9 cellular contexts compared by ENCODE assay signal in the genomic region with DNA sequence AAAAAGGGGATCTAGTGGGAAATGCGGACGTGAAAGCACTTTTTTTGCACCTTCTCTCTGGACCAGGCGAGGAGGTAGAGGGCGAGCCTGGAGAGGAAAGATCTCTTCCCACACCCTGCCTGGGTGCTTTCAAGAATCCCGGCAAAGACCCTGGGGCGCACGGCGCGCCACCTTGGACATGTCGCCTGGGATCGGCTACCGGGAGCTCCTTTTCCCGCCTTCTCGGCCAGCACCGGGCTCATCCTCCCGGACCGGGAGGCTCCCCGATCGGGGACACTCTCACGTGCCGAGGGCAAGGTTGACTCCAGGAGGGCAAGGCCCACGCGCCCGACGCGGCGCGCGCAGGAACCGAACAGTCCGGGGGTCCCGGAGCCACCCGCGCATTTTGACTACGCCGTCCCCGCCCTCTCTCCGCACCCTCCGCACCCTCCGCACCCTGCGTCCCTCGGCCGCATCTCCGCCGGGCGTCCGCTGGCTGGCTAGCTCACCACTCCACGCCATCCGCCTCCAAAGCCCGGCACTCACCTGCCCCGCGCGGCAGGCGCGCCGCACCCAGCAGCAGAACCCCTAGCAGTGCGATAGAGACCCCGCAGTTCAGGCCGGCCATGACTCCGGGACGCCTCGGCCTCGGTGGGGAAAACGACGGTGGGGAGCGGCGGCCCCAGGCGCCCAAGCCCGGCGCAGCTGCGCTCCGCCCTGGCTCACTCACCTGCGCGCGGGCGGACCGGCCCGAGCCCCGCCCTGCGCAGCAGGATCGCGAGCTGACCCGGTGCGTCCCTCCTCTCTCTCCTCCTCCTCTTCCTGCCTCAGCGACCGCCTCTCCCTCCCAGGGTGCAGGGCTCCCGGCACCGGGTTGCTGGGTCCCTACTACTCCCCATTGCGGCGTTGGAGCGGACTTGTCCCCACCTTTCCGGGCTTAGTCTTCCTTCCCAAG. TPM values are rescaled to one million over a fixed set of nuclear protein-coding genes. Genes with fewer than 3 reads are reported as not detected.
DNase-seq lines count a peak whose midpoint lies in the region; ATAC-seq and TF ChIP-seq lines count a peak whose summit lies in the region.
"Had no signal": no experiment of that assay in that cellular context is flagged by ENCODE, and none has a peak within 500 bp of the region (broad histone marks: within the 10 kb centered on the region; RNA-seq: fewer than 3 reads in every experiment).

A gene with protein sequence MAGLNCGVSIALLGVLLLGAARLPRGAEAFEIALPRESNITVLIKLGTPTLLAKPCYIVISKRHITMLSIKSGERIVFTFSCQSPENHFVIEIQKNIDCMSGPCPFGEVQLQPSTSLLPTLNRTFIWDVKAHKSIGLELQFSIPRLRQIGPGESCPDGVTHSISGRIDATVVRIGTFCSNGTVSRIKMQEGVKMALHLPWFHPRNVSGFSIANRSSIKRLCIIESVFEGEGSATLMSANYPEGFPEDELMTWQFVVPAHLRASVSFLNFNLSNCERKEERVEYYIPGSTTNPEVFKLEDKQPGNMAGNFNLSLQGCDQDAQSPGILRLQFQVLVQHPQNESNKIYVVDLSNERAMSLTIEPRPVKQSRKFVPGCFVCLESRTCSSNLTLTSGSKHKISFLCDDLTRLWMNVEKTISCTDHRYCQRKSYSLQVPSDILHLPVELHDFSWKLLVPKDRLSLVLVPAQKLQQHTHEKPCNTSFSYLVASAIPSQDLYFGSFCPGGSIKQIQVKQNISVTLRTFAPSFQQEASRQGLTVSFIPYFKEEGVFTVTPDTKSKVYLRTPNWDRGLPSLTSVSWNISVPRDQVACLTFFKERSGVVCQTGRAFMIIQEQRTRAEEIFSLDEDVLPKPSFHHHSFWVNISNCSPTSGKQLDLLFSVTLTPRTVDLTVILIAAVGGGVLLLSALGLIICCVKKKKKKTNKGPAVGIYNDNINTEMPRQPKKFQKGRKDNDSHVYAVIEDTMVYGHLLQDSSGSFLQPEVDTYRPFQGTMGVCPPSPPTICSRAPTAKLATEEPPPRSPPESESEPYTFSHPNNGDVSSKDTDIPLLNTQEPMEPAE (minus strand): TSS at position 698 of the 934 bp plus-strand sequence. CDS start 91 bp downstream, at position 607.

- 1 to 2% methylated on average over 69 to 92 of the region's 92 CpGs for WGBS in aorta, 2 donors

- intact Hi-C loops in aorta (cut with DNase I): loop anchor here in 1 of 2 donors (5.0 kb wide), 1 partner anchor 56 kb away; no protein-coding TSS in a partner anchor

- H3K4me1 ChIP-seq in duodenal mucosa (ENCODE audit: control insufficient read depth in 1 of 2, insufficient read depth in 2 of 2, low read length in 2 of 2) (peaks cover 6 to 18% of the 10 kb centered on the region in 2 donors), mononuclear cell (ENCODE audit: insufficient read depth, low read length) (peaks cover 21% of the 10 kb centered on the region), aorta (ENCODE audit: control insufficient read depth in 1 of 2, insufficient read depth in 2 of 2, low read length in 2 of 2) (no peaks in the 10 kb centered on the region)

- ATAC-seq in aorta (ENCODE audit: low FRiP score) (peak; percentile 19), GM19397 (IDR thresholded peaks at IDR 0.05; ENCODE audit: unreplicated experiment) (no peak), GM18498 (IDR thresholded peaks at IDR 0.05; ENCODE audit: unreplicated experiment) (no peak)

- H3K27me3 ChIP-seq in duodenal mucosa (ENCODE audit: control insufficient read depth in 1 of 2, insufficient read depth in 2 of 2, low read length in 2 of 2) (no peaks in the 10 kb centered on the region), mononuclear cell (ENCODE audit: insufficient read depth, low read length) (peaks cover 38% of the 10 kb centered on the region), aorta (ENCODE audit: control insufficient read depth in 1 of 2, insufficient read depth in 2 of 2, low read length in 1 of 2) (no peaks in the 10 kb centered on the region)

- POLR2A ChIA-PET in GM10248 (lab: Yijun Ruan, JAX): no interaction called here

- DNase-seq in GM10248 (ENCODE audit: extremely low spot score): peak; percentile 44
- DNase-seq in NCI-H226: peak; percentile 45
- peak in 1 of 2 donors; percentile 55 for DNase-seq in aorta
- DNase-seq in HuH-7 (ENCODE audit: low spot score): no peak

- peak within 1 kb of the TSS; percentile 78 to 87 for H3K9ac ChIP-seq in duodenal mucosa (ENCODE audit: low read depth in 1 of 2, low read length in 2 of 2)

- no peak for TF ChIP-seq CTCF in GM10248 (IDR thresholded peaks at IDR 0.05; ENCODE audit: control extremely low read depth, extremely low read depth, low read depth, missing control alignments)

- H3K4me3 ChIP-seq in duodenal mucosa (ENCODE audit: low read depth in 1 of 2, low read length in 2 of 2): peak within 1 kb of the TSS; percentile 86 to 90
- H3K4me3 ChIP-seq in mononuclear cell (ENCODE audit: low read length): peak within 1 kb of the TSS; percentile 28
- H3K4me3 ChIP-seq in aorta (ENCODE audit: low read length in 2 of 2): peak within 1 kb of the TSS in 1 of 2 donors; percentile 69
- H3K4me3 ChIP-seq: SK-N-MC had no signal

- H3K27ac ChIP-seq in duodenal mucosa (ENCODE audit: low read depth, low read length) (peak within 1 kb of the TSS; percentile 81), aorta (ENCODE audit: low read depth in 1 of 2, low read length in 2 of 2) (no peak within 1 kb of the TSS)
- H3K27ac ChIP-seq: SK-N-MC had no signal

- H3K9me3 ChIP-seq in duodenal mucosa (ENCODE audit: control insufficient read depth in 1 of 2, low read length in 2 of 2) (peaks cover 0 to under 1% of the 10 kb centered on the region in 2 donors), mononuclear cell (ENCODE audit: low read depth, low read length) (no peaks in the 10 kb centered on the region), aorta (ENCODE audit: control insufficient read depth, low read length) (no peaks in the 10 kb centered on the region)

- CTCF ChIA-PET in GM10248 (lab: Yijun Ruan, JAX): no interaction called here

- H3K36me3 ChIP-seq in duodenal mucosa (ENCODE audit: control insufficient read depth in 1 of 2, insufficient read depth in 2 of 2, low read length in 2 of 2) (no peaks in the 10 kb centered on the region), aorta (ENCODE audit: control insufficient read depth in 1 of 2, insufficient read depth in 2 of 2, low read length in 1 of 2) (no peaks in the 10 kb centered on the region)

RNA-seq across cellular contexts. Expression of the gene that starts here (rescaled TPM):
- total RNA-seq in mononuclear cell (0.31 TPM), aorta (1 to 10 TPM; 3.8 to 8.9 TPM)
- 1 to 10 TPM in 1 of 2 donors, under 1 TPM in 1; 0.33 to 2.1 TPM for polyA plus RNA-seq in aorta
